In the genomic region with DNA sequence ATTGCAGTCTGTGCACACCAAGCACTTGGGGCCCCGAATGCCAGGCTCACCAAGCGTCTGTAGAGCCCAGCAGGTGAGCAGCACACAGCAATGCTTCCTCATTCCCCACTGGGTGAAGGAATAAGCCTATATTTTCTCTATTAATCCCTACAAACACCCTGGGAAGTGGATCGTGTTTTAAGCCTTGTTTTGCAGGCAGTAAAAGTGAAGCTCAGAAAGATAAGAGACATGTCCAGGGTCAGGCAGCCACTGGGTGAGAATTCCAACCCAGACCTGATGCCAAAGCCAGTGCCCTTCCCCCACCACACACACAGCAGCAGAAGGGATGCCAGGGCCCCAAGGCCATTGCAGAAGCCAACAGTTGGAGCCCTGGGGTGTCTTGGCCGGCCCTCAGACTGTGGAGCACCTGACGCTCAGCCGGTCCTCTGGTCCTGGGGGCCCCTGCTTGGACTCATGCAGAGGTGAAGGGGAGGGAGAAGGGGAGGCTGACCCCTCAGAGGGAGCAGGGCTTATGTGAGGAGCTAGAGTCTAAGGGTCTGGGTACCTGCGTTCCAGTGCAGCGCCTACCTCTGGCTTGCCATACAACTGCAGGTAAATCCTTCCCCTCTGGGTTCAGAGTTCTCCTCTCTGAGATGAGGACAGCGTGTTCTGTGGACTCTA, we compare ENCODE assay signal across 13 cellular contexts. TPM values are rescaled to one million over a fixed set of nuclear protein-coding genes. Genes with fewer than 3 reads are reported as not detected.
DNase-seq lines count a peak whose midpoint lies in the region; ATAC-seq and TF ChIP-seq lines count a peak whose summit lies in the region.
"Had no signal": no experiment of that assay in that cellular context is flagged by ENCODE, and none has a peak within 500 bp of the region (broad histone marks: within the 10 kb centered on the region; RNA-seq: fewer than 3 reads in every experiment).

No MANE protein-coding gene starts in this region.

- TF ChIP-seq POLR2A in spleen (IDR thresholded peaks at IDR 0.05) = no peak

- H3K27me3 ChIP-seq in H7 (ENCODE audit: control insufficient read depth, insufficient read depth, low read length) (no peaks in the 10 kb centered on the region), ascending aorta (no peaks in the 10 kb centered on the region), left ventricle myocardium inferior (ENCODE audit: low read depth) (no peaks in the 10 kb centered on the region), spleen (replicated peaks in 1 of 7) (peaks cover 0 to 6% (median 0%) of the 10 kb centered on the region in 7 donors)

- WGBS in spleen, 5 donors = 70 to 84% (median 81%) methylated on average over 6 to 9 of the region's 9 CpGs

- no peaks in the 10 kb centered on the region for H3K9me3 ChIP-seq in ascending aorta
- H3K9me3 ChIP-seq in left ventricle myocardium inferior (replicated peaks) = no peaks in the 10 kb centered on the region
- H3K9me3 ChIP-seq in spleen = no peaks in the 10 kb centered on the region
- H3K9me3 ChIP-seq: Caco-2 had no signal

- peaks cover 48 to 94% of the 10 kb centered on the region in 2 donors for H3K4me1 ChIP-seq in ascending aorta
- H3K4me1 ChIP-seq in left ventricle myocardium inferior = peaks cover 100% of the 10 kb centered on the region
- peaks cover 29 to 95% (median 58%) of the 10 kb centered on the region in 6 donors for H3K4me1 ChIP-seq in spleen

- ATAC-seq in GM21825 (IDR thresholded peaks at IDR 0.05; ENCODE audit: unreplicated experiment) (no peak), HG02938 (IDR thresholded peaks at IDR 0.05; ENCODE audit: unreplicated experiment) (no peak)

- no peaks in the 10 kb centered on the region for H3K36me3 ChIP-seq in H7 (replicated peaks; ENCODE audit: control insufficient read depth, insufficient read depth, low read length)
- H3K36me3 ChIP-seq in ascending aorta = no peaks in the 10 kb centered on the region
- no peaks in the 10 kb centered on the region for H3K36me3 ChIP-seq in left ventricle myocardium inferior
- H3K36me3 ChIP-seq in spleen = no peaks in the 10 kb centered on the region

- no peak overlapping the region for H3K4me3 ChIP-seq in H7 (ENCODE audit: insufficient read depth, low read depth, low read length)
- H3K4me3 ChIP-seq in ascending aorta = no peak overlapping the region
- peak overlapping the region; percentile 41 for H3K4me3 ChIP-seq in left ventricle myocardium inferior
- H3K4me3 ChIP-seq in spleen = no peak overlapping the region
- H3K4me3 ChIP-seq: skin epidermis had no signal

- TF ChIP-seq CTCF in ascending aorta (IDR thresholded peaks at IDR 0.05) = no peak
- peak; percentile 42 for TF ChIP-seq CTCF in left ventricle myocardium inferior (IDR thresholded peaks at IDR 0.05; ENCODE audit: borderline replicate concordance)
- TF ChIP-seq CTCF in spleen (IDR thresholded peaks at IDR 0.05 in 8 of 11, conservative IDR thresholded peaks at IDR 0.05 in 3 of 11) = no peak

- intact Hi-C loops in ascending aorta (cut with DNase I) = no loop called here
- intact Hi-C loops in left ventricle myocardium inferior (cut with micrococcal nuclease) = no loop called here
- intact Hi-C loops in spleen (cut with DNase I; ENCODE audit: low total_unique reads) = no loop called here

- DNase-seq in H7 (peak; percentile 89), ascending aorta (ENCODE audit: low spot score in 2 of 2) (no peak), left ventricle myocardium inferior (peak; percentile 55), spleen (no peak), NCI-H510A treated with DMSO at 0.1 percent for 48 hours (lab: John Stamatoyannopoulos, UW) (no peak), HCEC 1CT (no peak)
- DNase-seq: effector CD8-positive, alpha-beta T cell; NCI-H1105; NCI-H526 had no signal

- H3K27ac ChIP-seq in ascending aorta (peak overlapping the region; percentile 92 to 96), left ventricle myocardium inferior (replicated peaks) (peak overlapping the region; percentile 99), spleen (peak overlapping the region in 5 of 8 donors; percentile 27 to 72 (median 63))

RNA-seq across cellular contexts. Expression of gene SYNPO, which starts 26.3 kb away (rescaled TPM):
- 0.63 and 1.3 TPM in 2 replicates for total RNA-seq in H7 (2014; rRNA removed; shearing (Covaris generic))
- total RNA-seq in ascending aorta = 128 TPM
- 715 TPM for total RNA-seq in left ventricle myocardium inferior
- total RNA-seq in spleen = 100 to 1,000 TPM in 2 of 7 donors, 10 to 100 TPM in 5; 38.9 to 133 (median 68.9) TPM
- polyA plus RNA-seq in spleen = 10 to 100 TPM in 1 of 3 donors, 1 to 10 TPM in 2; 6.9 to 28.0 (median 9.3) TPM

RNA-seq across cellular contexts. Expression of gene MYOZ3, which starts 46.9 kb away (rescaled TPM):
- 8.1 and 12.9 TPM in 2 replicates for total RNA-seq in H7 (2014; rRNA removed; shearing (Covaris generic))
- total RNA-seq in ascending aorta = 1.1 TPM
- total RNA-seq in left ventricle myocardium inferior = 6.2 TPM
- total RNA-seq in spleen = 1 to 10 TPM in 3 of 7 donors, under 1 TPM in 3, not detected in 1; 0.26 to 1.2 (median 0.81) TPM
- under 1 TPM; 0.04 to 0.32 (median 0.14) TPM for polyA plus RNA-seq in spleen
- total RNA-seq: Caco-2 had no signal

Comparison
In these comparisons a context has a peak if more than half of its experiments do, and no peak if none do; other contexts are left out.
1. DNase-seq: peak in H7 (single experiment) and left ventricle myocardium inferior (single experiment); none in ascending aorta (0 of 2), spleen (single experiment), NCI-H510A treated with DMSO at 0.1 percent for 48 hours (single experiment) and HCEC 1CT (single experiment).
2. RNA of gene SYNPO, which starts 26.3 kb away (total RNA-seq): 715 TPM in left ventricle myocardium inferior (single experiment), 128 TPM in ascending aorta (single experiment) and 38.9 to 133 TPM in spleen; 0.63 to 1.3 TPM in H7; every median in the first group is over 10 times any median in the second.
3. Peak in every context shown above with its lines, with median percentiles within 50 percentile points of each other: H3K27ac ChIP-seq.